Comparison of ENCODE assay signal across 8 cellular contexts in genomic region chr3:151203053-151203420, GRCh38. TPM values are rescaled to one million over a fixed set of nuclear protein-coding genes. Genes with fewer than 3 reads are reported as not detected.
DNase-seq lines count a peak whose midpoint lies in the region; ATAC-seq and TF ChIP-seq lines count a peak whose summit lies in the region.

Gene GPR171, minus strand, starts transcription at chr3:151203216. Its CDS starts 3,830 bp downstream, at chr3:151199386.

- no peak for TF ChIP-seq POLR2A in gastroesophageal sphincter (IDR thresholded peaks at IDR 0.05)

- H3K9me3 Mint-ChIP-seq in stimulated activated naive B cell treated with anti-CD40 and anti-IgM and Interleukin-4, amounts not matched to agents 10 μg/mL and 1 μg/mL and 100 μg/mL, for 72 hours, result no peaks in the 10 kb centered on the region

- peak; percentile 87 for ATAC-seq in GM21390 (IDR thresholded peaks at IDR 0.05; ENCODE audit: unreplicated experiment)
- peak; percentile 96 to 97 for ATAC-seq in stimulated activated naive B cell treated with anti-CD40 and anti-IgM and Interleukin-4, amounts not matched to agents 10 μg/mL and 1 μg/mL and 100 μg/mL, for 72 hours (replicated peaks)
- no peak for ATAC-seq in gastroesophageal sphincter

- peaks cover 1 to 5% of the 10 kb centered on the region in 2 donors for H3K36me3 Mint-ChIP-seq in stimulated activated naive B cell treated with anti-CD40 and anti-IgM and Interleukin-4, amounts not matched to agents 10 μg/mL and 1 μg/mL and 100 μg/mL, for 72 hours

- TF ChIP-seq CTCF in gastroesophageal sphincter (IDR thresholded peaks at IDR 0.05), result no peak

- H3K9me3 ChIP-seq in gastroesophageal sphincter, result no peaks in the 10 kb centered on the region

- no peak for TF ChIP-seq EP300 in gastroesophageal sphincter (IDR thresholded peaks at IDR 0.05)

- H3K4me1 ChIP-seq in gastroesophageal sphincter, result no peaks in the 10 kb centered on the region

- peak; percentile 86 for DNase-seq in Jurkat, Clone E6-1 (ENCODE audit: low read depth, low spot score)
- DNase-seq in activated naive CD4-positive, alpha-beta T cell treated with anti-CD3 and anti-CD28 coated beads, Interleukin-2, amount 50 U/mL, for 16 hours, result peak; percentile 66
- peak; percentile 41 for DNase-seq in stimulated activated naive B cell treated with anti-CD40 and anti-IgM and Interleukin-4, amounts not matched to agents 10 μg/mL and 1 μg/mL and 100 μg/mL, for 72 hours
- DNase-seq in AML-193 (lab: John Stamatoyannopoulos, UW) (no peak), NCI-H128 (lab: John Stamatoyannopoulos, UW; ENCODE audit: unreplicated experiment) (no peak), occipital lobe (lab: John Stamatoyannopoulos, UW) (no peak)

- H3K4me1 Mint-ChIP-seq in stimulated activated naive B cell treated with anti-CD40 and anti-IgM and Interleukin-4, amounts not matched to agents 10 μg/mL and 1 μg/mL and 100 μg/mL, for 72 hours, result peaks cover 12 to 33% of the 10 kb centered on the region in 2 donors

- H3K4me3 ChIP-seq in Jurkat, Clone E6-1 (ENCODE audit: low read length), result no peak within 1 kb of the TSS
- H3K4me3 ChIP-seq in gastroesophageal sphincter, result no peak within 1 kb of the TSS

- H3K27me3 Mint-ChIP-seq in stimulated activated naive B cell treated with anti-CD40 and anti-IgM and Interleukin-4, amounts not matched to agents 10 μg/mL and 1 μg/mL and 100 μg/mL, for 72 hours, result peaks cover 0 to 5% of the 10 kb centered on the region in 2 donors

- no peak within 1 kb of the TSS for H3K4me3 Mint-ChIP-seq in stimulated activated naive B cell treated with anti-CD40 and anti-IgM and Interleukin-4, amounts not matched to agents 10 μg/mL and 1 μg/mL and 100 μg/mL, for 72 hours

- H3K27ac Mint-ChIP-seq in stimulated activated naive B cell treated with anti-CD40 and anti-IgM and Interleukin-4, amounts not matched to agents 10 μg/mL and 1 μg/mL and 100 μg/mL, for 72 hours, result no peak within 1 kb of the TSS

- no peaks in the 10 kb centered on the region for H3K27me3 ChIP-seq in gastroesophageal sphincter

- H3K36me3 ChIP-seq in gastroesophageal sphincter, result no peaks in the 10 kb centered on the region

- no peak within 1 kb of the TSS for H3K27ac ChIP-seq in gastroesophageal sphincter

- 88 to 99% methylated on average over 3 of the region's 3 CpGs for WGBS in gastroesophageal sphincter (ENCODE audit: low coverage in 1 of 2), 2 donors

RNA-seq across cellular contexts. Expression of gene GPR171, which starts in this region (rescaled TPM):
- polyA plus RNA-seq in Jurkat, Clone E6-1 (2012; ENCODE audit: insufficient read depth, insufficient read length), result not detected
- 1 to 10 TPM in 2 of 4 donors, under 1 TPM in 2; 0.31 to 4.3 (median 1.2) TPM for total RNA-seq in gastroesophageal sphincter
- not detected for total RNA-seq in occipital lobe

Comparison
In these comparisons a context has a peak if more than half of its experiments do, and no peak if none do; other contexts are left out.
1. DNase-seq: peak in Jurkat, Clone E6-1 (single experiment), activated naive CD4-positive, alpha-beta T cell treated with anti-CD3 and anti-CD28 coated beads, Interleukin-2, amount 50 U/mL, for 16 hours (single experiment) and stimulated activated naive B cell treated with anti-CD40 and anti-IgM and Interleukin-4, amounts not matched to agents 10 μg/mL and 1 μg/mL and 100 μg/mL, for 72 hours (single experiment); none in AML-193 (0 of 2), NCI-H128 (single experiment) and occipital lobe (single experiment).